In the genomic region with DNA sequence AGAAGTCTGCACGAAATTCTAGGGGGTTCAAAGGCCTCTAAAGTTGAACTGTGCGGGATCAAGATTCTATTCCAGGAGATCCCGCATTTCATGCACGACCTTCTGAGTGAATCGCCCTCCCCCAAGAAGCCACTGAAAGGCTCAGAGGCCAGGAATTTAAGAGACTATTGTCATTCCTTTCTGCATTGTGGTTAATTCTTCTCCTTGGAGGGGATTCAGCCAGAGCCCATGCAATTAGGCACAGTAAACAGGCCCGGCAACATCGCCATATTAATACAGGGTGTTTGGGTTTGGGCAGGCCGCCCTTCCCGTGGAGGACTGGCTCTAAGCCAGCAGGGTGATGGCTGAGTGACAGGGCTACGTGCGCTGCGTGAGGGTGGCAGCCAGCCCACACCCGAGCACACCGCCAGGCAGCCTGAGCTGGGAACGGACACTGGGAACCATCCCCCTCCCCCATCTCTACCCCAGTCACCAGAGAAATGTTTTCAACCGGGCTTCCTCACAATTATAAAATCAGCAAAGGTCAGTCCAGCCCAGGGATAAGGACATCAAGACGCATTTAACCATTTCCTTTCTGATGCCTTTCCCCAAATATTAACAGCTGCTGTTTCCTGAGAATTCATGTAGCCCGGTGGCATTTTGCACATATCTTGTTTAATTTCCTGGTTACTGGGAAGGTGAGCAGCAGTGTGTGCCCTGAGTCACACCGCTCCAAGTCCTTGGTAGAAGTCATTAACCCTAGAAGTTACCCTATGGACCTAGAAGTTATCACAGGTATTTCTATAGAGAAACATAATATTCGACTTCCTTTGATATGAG, we compare ENCODE assay signal across 8 cellular contexts. TPM values are rescaled to one million over a fixed set of nuclear protein-coding genes. Genes with fewer than 3 reads are reported as not detected.
DNase-seq lines count a peak whose midpoint lies in the region; ATAC-seq and TF ChIP-seq lines count a peak whose summit lies in the region.

No MANE protein-coding gene starts in this region.

- H3K27me3 ChIP-seq in PC-9 (ENCODE audit: insufficient read depth, low read depth) (no peaks in the 10 kb centered on the region), esophagus squamous epithelium (no peaks in the 10 kb centered on the region)

- DNase-seq in NCI-H1417 (lab: John Stamatoyannopoulos, UW) (peak; percentile 59 to 84 (median 78)), NCI-H1417 treated with DMSO at 0.1 percent for 48 hours (lab: John Stamatoyannopoulos, UW) (no peak), PC-9 (peak; percentile 82 to 85), esophagus squamous epithelium (lab: John Stamatoyannopoulos, UW) (no peak), nucleus accumbens (lab: John Stamatoyannopoulos, UW) (peak in 44 of 56 donors; percentile 7 to 76 (median 42))
- DNase-seq in activated T-cell treated with anti-CD3 and anti-CD28 coated beads, Interleukin-2, amount 50 U/mL, for 1 hour: no peak

- no peak for TF ChIP-seq POLR2A in esophagus squamous epithelium (IDR thresholded peaks at IDR 0.05)

- no peaks in the 10 kb centered on the region for H3K9me3 ChIP-seq in PC-9 (ENCODE audit: insufficient read depth, low read depth)
- no peaks in the 10 kb centered on the region for H3K9me3 ChIP-seq in esophagus squamous epithelium

- H3K4me3 ChIP-seq in PC-9: peak overlapping the region; percentile 51; the same call in 1 of the 2 replicates
- peak overlapping the region in 3 of 4 donors; percentile 26 to 46 (median 28) for H3K4me3 ChIP-seq in esophagus squamous epithelium

- H3F3A ChIP-seq in PC-9 (ENCODE audit: insufficient read depth, low read depth): peaks cover 15% of the 10 kb centered on the region; the same call in 1 of the 2 replicates

- intact Hi-C loops in PC-9 (cut with micrococcal nuclease; ENCODE audit: unreplicated experiment): loop anchor here (1.0 to 10.0 kb wide), 4 partner anchors 21 to 286 kb away; no protein-coding TSS in a partner anchor
- intact Hi-C loops in esophagus squamous epithelium (cut with DNase I): no loop called here

- peak overlapping the region; percentile 80 for H3K4me2 ChIP-seq in PC-9

- peaks cover 80% of the 10 kb centered on the region for H3K79me2 ChIP-seq in PC-9 (ENCODE audit: low read depth)

- H3K27ac ChIP-seq in PC-9 (peak overlapping the region; percentile 85), esophagus squamous epithelium (peak overlapping the region; percentile 33 to 81 (median 78))

- H2AFZ ChIP-seq in PC-9: peak overlapping the region; percentile 46; the same call in 1 of the 2 replicates

- CTCF ChIA-PET in PC-9 (lab: Charles Lee): no interaction called here

- no peaks in the 10 kb centered on the region for H3K9me2 ChIP-seq in PC-9 (ENCODE audit: insufficient read depth)

- POLR2A ChIA-PET in PC-9 (lab: Charles Lee; ENCODE audit: unreplicated experiment): interaction anchor here (0.5 to 0.6 kb wide), 3 partner anchors 12 to 122 kb away, joined by 4 to 6 read pairs (median 6); a partner anchor contains a TSS

- no peak for TF ChIP-seq CTCF in PC-9 (conservative IDR thresholded peaks at IDR 0.05)
- no peak for TF ChIP-seq CTCF in esophagus squamous epithelium (IDR thresholded peaks at IDR 0.05)

- no peaks in the 10 kb centered on the region for H4K20me1 ChIP-seq in PC-9 (ENCODE audit: insufficient read depth)

- H3K36me3 ChIP-seq in PC-9 (ENCODE audit: low read depth) (no peaks in the 10 kb centered on the region), esophagus squamous epithelium (no peaks in the 10 kb centered on the region)

- ATAC-seq in HG03378 (IDR thresholded peaks at IDR 0.05; ENCODE audit: unreplicated experiment): no peak
- ATAC-seq in GM18498 (IDR thresholded peaks at IDR 0.05; ENCODE audit: unreplicated experiment): no peak

- 21 to 25% methylated on average over 7 to 14 of the region's 20 CpGs for WGBS in esophagus squamous epithelium, 2 donors

- BruUV-seq in PC-9 (replicated peaks; lab: Mats Ljungman, UMichigan): no TSS peak

- H3K4me1 ChIP-seq in PC-9 (replicated peaks; ENCODE audit: insufficient read depth) (peaks cover 45% of the 10 kb centered on the region), esophagus squamous epithelium (peaks cover 5 to 46% (median 15%) of the 10 kb centered on the region in 3 donors)

RNA-seq across cellular contexts. Expression of a gene that starts 12.5 kb away (rescaled TPM):
- total RNA-seq in PC-9 (2021) (22.6 and 23.6 TPM in 2 replicates), esophagus squamous epithelium (10 to 100 TPM; 11.4 to 35.1 (median 25.0) TPM)

Comparison
In these comparisons a context has a peak if more than half of its experiments do, and no peak if none do; other contexts are left out.
1. DNase-seq: peak in NCI-H1417 (3 of 3), PC-9 (2 of 2) and nucleus accumbens (44 of 56); none in NCI-H1417 treated with DMSO at 0.1 percent for 48 hours (single experiment), esophagus squamous epithelium (single experiment) and activated T-cell treated with anti-CD3 and anti-CD28 coated beads, Interleukin-2, amount 50 U/mL, for 1 hour (single experiment).